31 cellular contexts compared by ENCODE assay signal in genomic region chr2:231238694-231239093, GRCh38.
"Had no signal": no experiment of that assay in that cellular context is flagged by ENCODE, and none has a peak within 500 bp of the region (broad histone marks: within the 10 kb centered on the region; RNA-seq: fewer than 3 reads in every experiment).

No MANE protein-coding gene starts in this region.

- H3K27ac ChIP-seq: ascending aorta, cardiac muscle cell, WERI-Rb-1 had no signal

- DNase-seq: activated CD4-positive, alpha-beta memory T cell treated with anti-CD3 and anti-CD28 coated beads, Interleukin-2, amount 10 ng/mL, durations not matched to agents 7 days and 5 days; activated CD4-positive, alpha-beta T cell treated with anti-CD3 and anti-CD28 coated beads for 1 hour; activated CD4-positive, alpha-beta T cell treated with anti-CD3 and anti-CD28 coated beads for 48 hours; activated CD4-positive, CD25-positive, alpha-beta regulatory T cell; activated CD8-positive, alpha-beta memory T cell treated with anti-CD3 and anti-CD28 coated beads for 24 hours; activated CD8-positive, alpha-beta memory T cell treated with anti-CD3 and anti-CD28 coated beads, Interleukin-2, amount 10 ng/mL, durations not matched to agents 7 days and 5 days; activated effector memory CD4-positive, alpha-beta T cell treated with anti-CD3 and anti-CD28 coated beads, Interleukin-2, amount 50 U/mL, for 16 hours; activated naive CD4-positive, alpha-beta T cell treated with Interleukin-2 at 50 U/mL for 16 hours; activated naive CD8-positive, alpha-beta T cell treated with anti-CD3 and anti-CD28 coated beads, Interleukin-2, amount 10 ng/mL, durations not matched to agents 7 days and 5 days; activated T-cell treated with anti-CD3 and anti-CD28 coated beads, Interleukin-2, amount 50 U/mL, for 1 hour; activated T-cell treated with anti-CD3 and anti-CD28 coated beads, Interleukin-2, amount 50 U/mL, for 72 hours; amygdala; MM.1S; MV-4-11; NCI-H1092; NCI-H1436 treated with DMSO at 0.1 percent for 48 hours; NCI-H1694 treated with DMSO at 0.1 percent for 48 hours; NCI-H2029; NCI-H345; NCI-H526; NCI-H748 treated with DMSO at 0.1 percent for 48 hours; NK-92 treated with Interleukin-12 subunit alpha and Interleukin-12 subunit beta, amount 100 ng/mL, for 24 hours; Right ventricle myocardium superior; SW 1271; T-helper 1 cell; T-helper 2 cell; T-helper 9 cell; WERI-Rb-1 had no signal

- H3K9me3 ChIP-seq: ascending aorta had no signal

- ATAC-seq: activated CD8-positive, alpha-beta memory T cell treated with anti-CD3 and anti-CD28 coated beads, Interleukin-2, amount 10 ng/mL, durations not matched to agents 7 days and 5 days; activated T-cell treated with anti-CD3 and anti-CD28 coated beads, Interleukin-2, amount 50 U/mL, for 72 hours; activated T-helper 17 cell treated with anti-CD3 and anti-CD28 coated beads, Interleukin-2, amount 50 U/mL, for 72 hours had no signal

- H3K27me3 ChIP-seq: ascending aorta, cardiac muscle cell had no signal

- H3K4me3 ChIP-seq: ascending aorta, cardiac muscle cell had no signal

- H3K4me1 ChIP-seq: ascending aorta had no signal
